In genomic region chr3:3170998-3171397, GRCh38 we compare ENCODE assay signal across 9 cellular contexts. TPM values are rescaled to one million over a fixed set of nuclear protein-coding genes. Genes with fewer than 3 reads are reported as not detected.
DNase-seq lines count a peak whose midpoint lies in the region; ATAC-seq, FAIRE-seq and TF ChIP-seq lines count a peak whose summit lies in the region.
"Had no signal": no experiment of that assay in that cellular context is flagged by ENCODE, and none has a peak within 500 bp of the region (broad histone marks: within the 10 kb centered on the region; RNA-seq: fewer than 3 reads in every experiment).

No MANE protein-coding gene starts in this region.

- peaks cover 23 to 39% of the 10 kb centered on the region in 2 donors for H3K36me3 ChIP-seq in kidney (ENCODE audit: control insufficient read depth in 1 of 2, insufficient read depth in 2 of 2, low read length in 2 of 2)

- H3K9ac ChIP-seq in kidney (ENCODE audit: low read length in 2 of 2), result no peak overlapping the region

- H3K27me3 Mint-ChIP-seq in activated naive CD4-positive, alpha-beta T cell treated with anti-CD3 and anti-CD28 coated beads, Interleukin-2, amount 50 U/mL, for 24 hours, result no peaks in the 10 kb centered on the region
- H3K27me3 Mint-ChIP-seq in IgD-negative memory B cell, result no peaks in the 10 kb centered on the region
- H3K27me3 Mint-ChIP-seq in activated T-helper 17 cell treated with anti-CD3 and anti-CD28 coated beads, Interleukin-2, amount 50 U/mL, for 72 hours, result no peaks in the 10 kb centered on the region

- intact Hi-C loops in kidney (cut with DNase I), result no loop called here

- H3K36me3 Mint-ChIP-seq in activated naive CD4-positive, alpha-beta T cell treated with anti-CD3 and anti-CD28 coated beads, Interleukin-2, amount 50 U/mL, for 24 hours, result peaks cover 24% of the 10 kb centered on the region
- H3K36me3 Mint-ChIP-seq in IgD-negative memory B cell, result peaks cover 6% of the 10 kb centered on the region
- peaks cover 94% of the 10 kb centered on the region for H3K36me3 Mint-ChIP-seq in activated T-helper 17 cell treated with anti-CD3 and anti-CD28 coated beads, Interleukin-2, amount 50 U/mL, for 72 hours (ENCODE audit: low read depth)

- FAIRE-seq in kidney (lab: Jason Lieb, UNC), result peak; percentile 53
- FAIRE-seq: endometrium had no signal

- H3K27ac Mint-ChIP-seq in activated naive CD4-positive, alpha-beta T cell treated with anti-CD3 and anti-CD28 coated beads, Interleukin-2, amount 50 U/mL, for 24 hours, result peak overlapping the region; percentile 91
- peak overlapping the region in 2 of 3 donors; percentile 12 to 93 for H3K27ac Mint-ChIP-seq in IgD-negative memory B cell
- peak overlapping the region; percentile 54 for H3K27ac Mint-ChIP-seq in activated T-helper 17 cell treated with anti-CD3 and anti-CD28 coated beads, Interleukin-2, amount 50 U/mL, for 72 hours

- H3K4me1 Mint-ChIP-seq in activated naive CD4-positive, alpha-beta T cell treated with anti-CD3 and anti-CD28 coated beads, Interleukin-2, amount 50 U/mL, for 24 hours, result peaks cover 72% of the 10 kb centered on the region
- peaks cover 17 to 36% (median 27%) of the 10 kb centered on the region in 3 donors for H3K4me1 Mint-ChIP-seq in IgD-negative memory B cell
- H3K4me1 Mint-ChIP-seq in activated T-helper 17 cell treated with anti-CD3 and anti-CD28 coated beads, Interleukin-2, amount 50 U/mL, for 72 hours, result peaks cover 21% of the 10 kb centered on the region

- no peak overlapping the region for H3K4me3 ChIP-seq in kidney (ENCODE audit: low read length in 2 of 2)

- DNase-seq in activated naive CD4-positive, alpha-beta T cell (lab: John Stamatoyannopoulos, UW), result no peak
- DNase-seq in kidney, result no peak
- no peak for DNase-seq in stimulated activated CD4-positive, alpha-beta T cell treated with anti-CD3 and anti-CD28 coated beads, Interleukin-4, amount 100 ng/mL, for 24 hours
- DNase-seq in GF-D8 (lab: John Stamatoyannopoulos, UW), result no peak
- no peak for DNase-seq in stimulated activated CD4-positive, alpha-beta T cell treated with anti-CD3 and anti-CD28 coated beads, Interleukin-2, amount 100 ng/mL, for 24 hours

- H3K27ac ChIP-seq in kidney (ENCODE audit: low read depth in 2 of 2, low read length in 2 of 2), result no peak overlapping the region

- no peaks in the 10 kb centered on the region for H3K9me3 Mint-ChIP-seq in activated naive CD4-positive, alpha-beta T cell treated with anti-CD3 and anti-CD28 coated beads, Interleukin-2, amount 50 U/mL, for 24 hours
- no peaks in the 10 kb centered on the region for H3K9me3 Mint-ChIP-seq in IgD-negative memory B cell
- H3K9me3 Mint-ChIP-seq in activated T-helper 17 cell treated with anti-CD3 and anti-CD28 coated beads, Interleukin-2, amount 50 U/mL, for 72 hours, result no peaks in the 10 kb centered on the region

- H3K4me3 Mint-ChIP-seq in activated naive CD4-positive, alpha-beta T cell treated with anti-CD3 and anti-CD28 coated beads, Interleukin-2, amount 50 U/mL, for 24 hours, result peak overlapping the region; percentile 54
- no peak overlapping the region for H3K4me3 Mint-ChIP-seq in IgD-negative memory B cell
- H3K4me3 Mint-ChIP-seq in activated T-helper 17 cell treated with anti-CD3 and anti-CD28 coated beads, Interleukin-2, amount 50 U/mL, for 72 hours, result peak overlapping the region; percentile 79

- ATAC-seq in activated T-helper 17 cell treated with anti-CD3 and anti-CD28 coated beads, Interleukin-2, amount 50 U/mL, for 72 hours (replicated peaks), result peak; percentile 54

- peaks cover 0 to 3% of the 10 kb centered on the region in 2 donors for H3K4me1 ChIP-seq in kidney (ENCODE audit: control insufficient read depth in 1 of 2, insufficient read depth in 1 of 2, low read depth in 1 of 2, low read length in 2 of 2)

- TF ChIP-seq CTCF in kidney (IDR thresholded peaks at IDR 0.05; ENCODE audit: borderline replicate concordance, extremely low read depth, insufficient read depth), result peak; percentile 15

- no peaks in the 10 kb centered on the region for H3K9me3 ChIP-seq in kidney (ENCODE audit: control insufficient read depth in 1 of 2, low read length in 2 of 2)

RNA-seq across cellular contexts. Expression of gene CRBN, which starts 8.5 kb away (rescaled TPM):
- polyA plus RNA-seq in IgD-negative memory B cell (113 TPM), kidney (ENCODE audit: insufficient read depth, low read depth, low replicate concordance) (31.0 TPM)
- 10 to 100 TPM; 43.9 to 50.4 TPM for total RNA-seq in activated T-helper 17 cell treated with anti-CD3 and anti-CD28 coated beads, Interleukin-2, amount 50 U/mL, for 72 hours
- total RNA-seq in kidney, result 56.7 TPM

RNA-seq across cellular contexts. Expression of gene TRNT1, which starts 44.3 kb away (rescaled TPM):
- polyA plus RNA-seq in IgD-negative memory B cell (21.0 TPM), kidney (ENCODE audit: insufficient read depth, low read depth, low replicate concordance) (17.5 TPM)
- total RNA-seq in activated T-helper 17 cell treated with anti-CD3 and anti-CD28 coated beads, Interleukin-2, amount 50 U/mL, for 72 hours, result 10 to 100 TPM; 31.2 to 52.7 TPM
- 27.3 TPM for total RNA-seq in kidney

Comparison
In these comparisons a context has a peak if more than half of its experiments do, and no peak if none do; other contexts are left out.
1. H3K4me3 Mint-ChIP-seq: peak in activated naive CD4-positive, alpha-beta T cell treated with anti-CD3 and anti-CD28 coated beads, Interleukin-2, amount 50 U/mL, for 24 hours (single experiment) and activated T-helper 17 cell treated with anti-CD3 and anti-CD28 coated beads, Interleukin-2, amount 50 U/mL, for 72 hours (single experiment); none in IgD-negative memory B cell (0 of 4).
2. Peak in every context shown above with its lines, with median percentiles within 50 percentile points of each other: H3K27ac Mint-ChIP-seq.